Comparison of ENCODE assay signal across 8 cellular contexts in genomic region chr15:80999623-81000036, GRCh38. TPM values are rescaled to one million over a fixed set of nuclear protein-coding genes. Genes with fewer than 3 reads are reported as not detected.
A peak's percentile ranks its signal among the peaks of the same experiment; 100 is the strongest.
DNase-seq lines count a peak whose midpoint lies in the region; ATAC-seq and TF ChIP-seq lines count a peak whose summit lies in the region.

No MANE protein-coding gene starts in this region.

- no peaks in the 10 kb centered on the region for H3K9me3 ChIP-seq in CD4-positive, alpha-beta T cell (ENCODE audit: control insufficient read depth, low read length)
- H3K9me3 ChIP-seq in muscle layer of duodenum (ENCODE audit: control insufficient read depth in 1 of 2, low read length in 2 of 2) (no peaks in the 10 kb centered on the region), tibial nerve (peaks cover 0 to 4% (median 0%) of the 10 kb centered on the region in 4 donors), tibial artery (no peaks in the 10 kb centered on the region)

- H3K4me3 ChIP-seq in brain microvascular endothelial cell (ENCODE audit: low read depth, low read length): peak overlapping the region; percentile 88
- peak overlapping the region; percentile 76 to 77 for H3K4me3 ChIP-seq in muscle layer of duodenum (ENCODE audit: low read depth in 1 of 2, low read length in 2 of 2)
- peak overlapping the region in 3 of 4 donors; percentile 74 to 98 (median 94) for H3K4me3 ChIP-seq in tibial nerve
- peak overlapping the region in 1 of 2 donors; percentile 65 for H3K4me3 ChIP-seq in tibial artery

- TF ChIP-seq EP300 in tibial nerve (IDR thresholded peaks at IDR 0.05): no peak

- H3K36me3 Mint-ChIP-seq in CD4-positive, alpha-beta T cell (ENCODE audit: low read depth): peaks cover 24% of the 10 kb centered on the region
- peaks cover 14% of the 10 kb centered on the region for H3K36me3 Mint-ChIP-seq in T-cell

- peaks cover 57% of the 10 kb centered on the region for H3K4me1 Mint-ChIP-seq in CD4-positive, alpha-beta T cell (ENCODE audit: low read depth)
- H3K4me1 Mint-ChIP-seq in T-cell: peaks cover 37 to 45% (median 44%) of the 10 kb centered on the region in 3 donors

- H3K9me3 Mint-ChIP-seq in CD4-positive, alpha-beta T cell: no peaks in the 10 kb centered on the region
- peaks cover 0 to 2% (median 0%) of the 10 kb centered on the region in 3 donors for H3K9me3 Mint-ChIP-seq in T-cell

- peak; percentile 21 for ATAC-seq in CD4-positive, alpha-beta T cell (ENCODE audit: poor library complexity)
- peak; percentile 26 for ATAC-seq in GM21825 (IDR thresholded peaks at IDR 0.05; ENCODE audit: unreplicated experiment)
- ATAC-seq in T-cell (replicated peaks in 1 of 4): peak in 3 of 4 experiments; percentile 18 to 28 (median 22)

- peak overlapping the region; percentile 92 for H3K27ac Mint-ChIP-seq in CD4-positive, alpha-beta T cell
- H3K27ac Mint-ChIP-seq in T-cell: peak overlapping the region; percentile 96 to 99

- no peaks in the 10 kb centered on the region for H3K27me3 Mint-ChIP-seq in CD4-positive, alpha-beta T cell
- no peaks in the 10 kb centered on the region for H3K27me3 Mint-ChIP-seq in T-cell

- no peaks in the 10 kb centered on the region for H3K27me3 ChIP-seq in CD4-positive, alpha-beta T cell (ENCODE audit: control insufficient read depth, insufficient read depth, low read length)
- H3K27me3 ChIP-seq in brain microvascular endothelial cell (replicated peaks) (no peaks in the 10 kb centered on the region), muscle layer of duodenum (ENCODE audit: low read depth, low read length) (no peaks in the 10 kb centered on the region), tibial nerve (no peaks in the 10 kb centered on the region), tibial artery (no peaks in the 10 kb centered on the region)

- H3K36me3 ChIP-seq in brain microvascular endothelial cell (replicated peaks) (no peaks in the 10 kb centered on the region), muscle layer of duodenum (ENCODE audit: control insufficient read depth in 1 of 2, insufficient read depth in 2 of 2, low read length in 2 of 2) (peaks cover 0 to 9% of the 10 kb centered on the region in 2 donors), tibial nerve (peaks cover 0 to 23% (median 5%) of the 10 kb centered on the region in 3 donors), tibial artery (peaks cover 8 to 11% (median 10%) of the 10 kb centered on the region in 3 donors)

- WGBS in tibial nerve, 2 donors: 67 to 75% methylated on average over 13 of the region's 13 CpGs

- CTCF ChIA-PET in CD4-positive, alpha-beta T cell (lab: Charles Lee): interaction anchor here (1.6 kb wide), 1 partner anchor 22 kb away, joined by 3 read pairs; no protein-coding TSS in a partner anchor
- CTCF ChIA-PET in T-cell (lab: Charles Lee): interaction anchor here in 1 of 2 donors (0.9 kb wide), 1 partner anchor 266 kb away, joined by 3 read pairs; no protein-coding TSS in a partner anchor

- H3K4me1 ChIP-seq in muscle layer of duodenum (ENCODE audit: control insufficient read depth in 1 of 2, insufficient read depth in 2 of 2, low read length in 2 of 2) (peaks cover 0 to 23% of the 10 kb centered on the region in 2 donors), tibial nerve (peaks cover 0 to 42% (median 24%) of the 10 kb centered on the region in 4 donors), tibial artery (peaks cover 0 to 29% (median 25%) of the 10 kb centered on the region in 4 donors)

- peak overlapping the region; percentile 94 for H3K27ac ChIP-seq in CD4-positive, alpha-beta T cell (ENCODE audit: low read depth, low read length)
- H3K27ac ChIP-seq in brain microvascular endothelial cell (no peak overlapping the region), muscle layer of duodenum (ENCODE audit: low read length) (peak overlapping the region; percentile 88), tibial nerve (peak overlapping the region in 3 of 4 donors; percentile 96 to 98 (median 97)), tibial artery (peak overlapping the region in 1 of 2 donors; percentile 92)

- POLR2A ChIA-PET in CD4-positive, alpha-beta T cell (lab: Charles Lee): interaction anchor here (1.0 to 4.0 kb wide), 7 partner anchors 10 to 1103 kb away, joined by 3 to 70 read pairs (median 5); partner anchors contain the start of gene MESD
- POLR2A ChIA-PET in T-cell (lab: Charles Lee): interaction anchor here in 1 of 2 donors (1.1 kb wide), 1 partner anchor 9 kb away, joined by 5 read pairs; no protein-coding TSS in a partner anchor

- intact Hi-C loops in CD4-positive, alpha-beta T cell (cut with DNase I, micrococcal nuclease): loop anchor here (5.0 to 10.0 kb wide), 7 partner anchors 108 to 1543 kb away; partner anchors contain the start of genes ABHD17C (in 1 of the 2), RPS17 (in 1 of the 2) and ZFAND6 (in 1 of the 2)
- intact Hi-C loops in tibial artery (cut with DNase I; ENCODE audit: low total_unique reads): no loop called here

- DNase-seq in CD4-positive, alpha-beta T cell: peak; percentile 8 to 46 (median 35)
- DNase-seq in T-cell (peak in 30 of 34 experiments; percentile 11 to 56 (median 24)), brain microvascular endothelial cell (no peak), tibial nerve (ENCODE audit: low spot score in 2 of 2) (no peak), tibial artery (no peak), NCI-H345 (lab: John Stamatoyannopoulos, UW) (no peak)

- TF ChIP-seq POLR2A in tibial nerve (IDR thresholded peaks at IDR 0.05): no peak

- peak overlapping the region; percentile 95 for H3K4me3 Mint-ChIP-seq in CD4-positive, alpha-beta T cell
- peak overlapping the region; percentile 93 to 96 (median 94) for H3K4me3 Mint-ChIP-seq in T-cell

- no peak for TF ChIP-seq CTCF in CD4-positive, alpha-beta T cell (IDR thresholded peaks at IDR 0.05)
- TF ChIP-seq CTCF in brain microvascular endothelial cell (IDR thresholded peaks at IDR 0.05; ENCODE audit: low read depth, low read length, missing control alignments): no peak
- TF ChIP-seq CTCF in tibial nerve (IDR thresholded peaks at IDR 0.05): no peak
- TF ChIP-seq CTCF in tibial artery (IDR thresholded peaks at IDR 0.05): no peak

- in situ Hi-C loops in brain microvascular endothelial cell (cut with HindIII; ENCODE audit: low pct_ligation_motif_present, low sequenced_read_pairs): no loop called here

RNA-seq across cellular contexts. Expression of gene TLNRD1, which starts 1.1 kb away (rescaled TPM):
- total RNA-seq in CD4-positive, alpha-beta T cell: 10 to 100 TPM; 10.5 to 12.3 TPM
- 10 to 100 TPM; 10.9 to 36.2 (median 29.8) TPM for total RNA-seq in T-cell
- 10 to 100 TPM; 18.8 to 46.5 (median 30.0) TPM for total RNA-seq in tibial nerve

RNA-seq across cellular contexts. Expression of gene MESD, which starts 10.0 kb away (rescaled TPM):
- total RNA-seq in CD4-positive, alpha-beta T cell: 10 to 100 TPM in 1 of 2 experiments, 1 to 10 TPM in 1; 8.4 to 10.2 TPM
- total RNA-seq in T-cell (10 to 100 TPM; 17.7 to 32.8 (median 30.7) TPM), tibial nerve (10 to 100 TPM; 21.2 to 43.8 (median 35.1) TPM)

Comparison
In these comparisons a context has a peak if more than half of its experiments do, and no peak if none do; other contexts are left out.
1. DNase-seq: peak in CD4-positive, alpha-beta T cell (10 of 10) and T-cell (30 of 34); none in brain microvascular endothelial cell (single experiment), tibial nerve (0 of 2), tibial artery (0 of 2) and NCI-H345 (single experiment).
2. Peak in every context shown above with its lines, with median percentiles within 50 percentile points of each other: ATAC-seq.